ENCODE assay signal across 8 cellular contexts in genomic region chrX:155070038-155070437, GRCh38. TPM values are rescaled to one million over a fixed set of nuclear protein-coding genes. Genes with fewer than 3 reads are reported as not detected.
DNase-seq lines count a peak whose midpoint lies in the region; ATAC-seq and TF ChIP-seq lines count a peak whose summit lies in the region.

No MANE protein-coding gene starts in this region.

- H3K27ac ChIP-seq in SK-N-SH (ENCODE audit: low read depth in 2 of 2, low read length in 1 of 2) (peak overlapping the region in 1 of 2 experiments; percentile 75; a peak in 2 of 4 replicates), suprapubic skin (no peak overlapping the region)

- no peak for ATAC-seq in SK-N-SH treated with all-trans-retinoic acid at 6 μM for 48 hours
- ATAC-seq in GM19467 (IDR thresholded peaks at IDR 0.05; ENCODE audit: unreplicated experiment), result no peak
- ATAC-seq in GM19395 (IDR thresholded peaks at IDR 0.05; ENCODE audit: unreplicated experiment), result no peak

- CTCF ChIA-PET in SK-N-SH (lab: Yijun Ruan, JAX), result interaction anchor here (6.9 kb wide), 1 partner anchor 13 kb away, joined by 35 read pairs; no protein-coding TSS in a partner anchor
- CTCF ChIA-PET in activated CD4-positive, alpha-beta memory T cell treated with anti-CD3 and anti-CD28 coated beads for 36 hours (lab: Charles Lee), result interaction anchor here (3.2 kb wide), 1 partner anchor 13 kb away, joined by 12 read pairs; no protein-coding TSS in a partner anchor

- H3K9me3 ChIP-seq in SK-N-SH (no peaks in the 10 kb centered on the region), iPS-18c (ENCODE audit: control insufficient read depth, insufficient read depth, low read length) (peaks cover 13% of the 10 kb centered on the region), suprapubic skin (no peaks in the 10 kb centered on the region)

- H3K27me3 Mint-ChIP-seq in activated CD4-positive, alpha-beta memory T cell treated with anti-CD3 and anti-CD28 coated beads for 36 hours, result no peaks in the 10 kb centered on the region

- H4K20me1 ChIP-seq in SK-N-SH (ENCODE audit: insufficient read depth), result no peaks in the 10 kb centered on the region

- H3K9me3 Mint-ChIP-seq in activated CD4-positive, alpha-beta memory T cell treated with anti-CD3 and anti-CD28 coated beads for 36 hours, result no peaks in the 10 kb centered on the region

- peak overlapping the region; percentile 81 for H3K27ac Mint-ChIP-seq in activated CD4-positive, alpha-beta memory T cell treated with anti-CD3 and anti-CD28 coated beads for 36 hours

- peaks cover 43% of the 10 kb centered on the region for H3K79me2 ChIP-seq in SK-N-SH (ENCODE audit: insufficient read depth)

- H3K27me3 ChIP-seq in SK-N-SH (ENCODE audit: insufficient read depth) (no peaks in the 10 kb centered on the region), suprapubic skin (no peaks in the 10 kb centered on the region)

- H3K9me2 ChIP-seq in SK-N-SH, result no peaks in the 10 kb centered on the region

- peak overlapping the region; percentile 60; the same call in 1 of the 2 replicates for H2AFZ ChIP-seq in SK-N-SH (ENCODE audit: low read depth)

- H3K4me3 Mint-ChIP-seq in activated CD4-positive, alpha-beta memory T cell treated with anti-CD3 and anti-CD28 coated beads for 36 hours, result peak overlapping the region; percentile 83

- no peak for TF ChIP-seq RAD21 in SK-N-SH (IDR thresholded peaks at IDR 0.05; ENCODE audit: low read length)

- peak overlapping the region; percentile 68 for H3K4me2 ChIP-seq in SK-N-SH

- TF ChIP-seq EP300 in SK-N-SH (IDR thresholded peaks at IDR 0.05; ENCODE audit: borderline replicate concordance in 1 of 2, low read depth in 1 of 2, low read length in 1 of 2), result no peak
- no peak for TF ChIP-seq EP300 in suprapubic skin (IDR thresholded peaks at IDR 0.05)

- H3F3A ChIP-seq in SK-N-SH (replicated peaks; ENCODE audit: insufficient read depth), result peaks cover 5% of the 10 kb centered on the region

- no peak for TF ChIP-seq CTCF in SK-N-SH (IDR thresholded peaks at IDR 0.05)
- TF ChIP-seq CTCF in suprapubic skin (IDR thresholded peaks at IDR 0.05), result no peak

- 6% methylated on average over 12 of the region's 12 CpGs for WGBS in SK-N-SH (ENCODE audit: low lambda C conversion rate)
- WGBS in suprapubic skin, result 46% methylated on average over 12 of the region's 12 CpGs

- peaks cover 20% of the 10 kb centered on the region for H3K36me3 Mint-ChIP-seq in activated CD4-positive, alpha-beta memory T cell treated with anti-CD3 and anti-CD28 coated beads for 36 hours

- H3K4me3 ChIP-seq in SK-N-SH (ENCODE audit: low read depth in 2 of 2, low read length in 1 of 2), result peak overlapping the region; percentile 64
- H3K4me3 ChIP-seq in iPS-18c (ENCODE audit: insufficient read depth, low read depth, low read length), result peak overlapping the region; percentile 58
- H3K4me3 ChIP-seq in suprapubic skin, result peak overlapping the region; percentile 63

- DNase-seq in SK-N-SH, result no peak
- DNase-seq in activated CD4-positive, alpha-beta memory T cell treated with anti-CD3 and anti-CD28 coated beads for 36 hours, result no peak
- DNase-seq in suprapubic skin (ENCODE audit: low spot score in 2 of 2), result no peak
- DNase-seq in NCI-H2227 treated with DMSO at 0.1 percent for 48 hours (lab: John Stamatoyannopoulos, UW), result no peak

- peaks cover 50% of the 10 kb centered on the region for H3K4me1 Mint-ChIP-seq in activated CD4-positive, alpha-beta memory T cell treated with anti-CD3 and anti-CD28 coated beads for 36 hours (ENCODE audit: low read depth)

- H3K4me1 ChIP-seq in SK-N-SH (ENCODE audit: control insufficient read depth in 1 of 2, insufficient read depth in 2 of 2, low read depth in 1 of 2, low read length in 1 of 2) (no peaks in the 10 kb centered on the region; a peak in 2 of 4 replicates), suprapubic skin (no peaks in the 10 kb centered on the region)

- TF ChIP-seq POLR2A in suprapubic skin (IDR thresholded peaks at IDR 0.05), result no peak

- intact Hi-C loops in activated CD4-positive, alpha-beta memory T cell treated with anti-CD3 and anti-CD28 coated beads for 36 hours (cut with micrococcal nuclease), result loop anchor here (2.0 to 5.0 kb wide), 2 partner anchors 13 to 88 kb away; no protein-coding TSS in a partner anchor

- peak overlapping the region; percentile 83 for H3K9ac ChIP-seq in SK-N-SH

- H3K36me3 ChIP-seq in SK-N-SH (replicated peaks in 1 of 2; ENCODE audit: control insufficient read depth in 1 of 2, insufficient read depth in 2 of 2, low read length in 1 of 2) (peaks cover 0 to 10% of the 10 kb centered on the region in 2 experiments), suprapubic skin (no peaks in the 10 kb centered on the region)

- POLR2A ChIA-PET in SK-N-SH (lab: Yijun Ruan, JAX), result no interaction called here
- POLR2A ChIA-PET in activated CD4-positive, alpha-beta memory T cell treated with anti-CD3 and anti-CD28 coated beads for 36 hours (lab: Charles Lee), result interaction anchor here (1.6 kb wide), 1 partner anchor 43 kb away, joined by 5 read pairs; the partner anchor contains the start of gene FUNDC2

TF ChIP-seq in SK-N-SH, 30 proteins besides CTCF, POLR2A, EP300 and RAD21:
- TF ChIP-seq, protein P1, sequence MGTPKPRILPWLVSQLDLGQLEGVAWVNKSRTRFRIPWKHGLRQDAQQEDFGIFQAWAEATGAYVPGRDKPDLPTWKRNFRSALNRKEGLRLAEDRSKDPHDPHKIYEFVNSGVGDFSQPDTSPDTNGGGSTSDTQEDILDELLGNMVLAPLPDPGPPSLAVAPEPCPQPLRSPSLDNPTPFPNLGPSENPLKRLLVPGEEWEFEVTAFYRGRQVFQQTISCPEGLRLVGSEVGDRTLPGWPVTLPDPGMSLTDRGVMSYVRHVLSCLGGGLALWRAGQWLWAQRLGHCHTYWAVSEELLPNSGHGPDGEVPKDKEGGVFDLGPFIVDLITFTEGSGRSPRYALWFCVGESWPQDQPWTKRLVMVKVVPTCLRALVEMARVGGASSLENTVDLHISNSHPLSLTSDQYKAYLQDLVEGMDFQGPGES (IDR thresholded peaks at IDR 0.05; ENCODE audit: low read depth, low read length), result no peak
- TF ChIP-seq FOXM1 (IDR thresholded peaks at IDR 0.05; ENCODE audit: low read depth), result no peak
- TF ChIP-seq GATA2 (CRISPR knock-in tag; IDR thresholded peaks at IDR 0.05), result no peak
- no peak for TF ChIP-seq TEAD4 (IDR thresholded peaks at IDR 0.05; ENCODE audit: borderline replicate concordance, insufficient read depth)
- TF ChIP-seq CHD2 (IDR thresholded peaks at IDR 0.05; ENCODE audit: low read length, partially characterized antibody), result no peak
- TF ChIP-seq FOSL2 (IDR thresholded peaks at IDR 0.05; ENCODE audit: borderline replicate concordance, low read depth), result no peak

TF ChIP-seq in SK-N-SH treated with all-trans-retinoic acid at 6 μM for 48 hours, 23 proteins besides CTCF, POLR2A, EP300 and RAD21 (continues in another document):
- TF ChIP-seq ZFP30 (CRISPR knock-in tag; IDR thresholded peaks at IDR 0.05), result no peak
- no peak for TF ChIP-seq POU6F1 (CRISPR knock-in tag; IDR thresholded peaks at IDR 0.05; ENCODE audit: borderline replicate concordance, low read depth)

RNA-seq across cellular contexts. Expression of gene CMC4, which starts 0.9 kb away (rescaled TPM):
- polyA plus RNA-seq in SK-N-SH (2012; rRNA removed), result 11.8 and 12.0 TPM in 2 replicates
- 12.8 and 13.3 TPM in 2 replicates for polyA plus RNA-seq in SK-N-SH (2012; cell fraction: cytosol; rRNA removed)
- 7.7 and 8.1 TPM in 2 replicates for polyA plus RNA-seq in SK-N-SH (2012; cell fraction: nucleus; rRNA removed)
- 1 to 10 TPM; 4.9 to 7.2 TPM for total RNA-seq in activated CD4-positive, alpha-beta memory T cell treated with anti-CD3 and anti-CD28 coated beads for 36 hours
- total RNA-seq in suprapubic skin, result 10 to 100 TPM; 14.4 to 22.8 (median 17.3) TPM

RNA-seq across cellular contexts. Expression of gene MTCP1, which starts 0.9 kb away (rescaled TPM):
- polyA plus RNA-seq in SK-N-SH (2012; rRNA removed), result 3.7 and 4.9 TPM in 2 replicates
- polyA plus RNA-seq in SK-N-SH (2012; cell fraction: cytosol; rRNA removed), result 3.6 and 11.9 TPM in 2 replicates
- 8.2 and 16.0 TPM in 2 replicates for polyA plus RNA-seq in SK-N-SH (2012; cell fraction: nucleus; rRNA removed)
- total RNA-seq in activated CD4-positive, alpha-beta memory T cell treated with anti-CD3 and anti-CD28 coated beads for 36 hours, result 10 to 100 TPM; 16.2 to 19.2 TPM
- 1 to 10 TPM; 1.6 to 2.3 (median 1.9) TPM for total RNA-seq in suprapubic skin

RNA-seq across cellular contexts. Expression of gene BRCC3, which starts 1.3 kb away (rescaled TPM):
- polyA plus RNA-seq in SK-N-SH (2012; rRNA removed), result 11.2 and 16.6 TPM in 2 replicates
- 15.2 and 16.1 TPM in 2 replicates for polyA plus RNA-seq in SK-N-SH (2012; cell fraction: cytosol; rRNA removed)
- 4.5 and 11.0 TPM in 2 replicates for polyA plus RNA-seq in SK-N-SH (2012; cell fraction: nucleus; rRNA removed)
- 10 to 100 TPM; 24.4 to 26.7 TPM for total RNA-seq in activated CD4-positive, alpha-beta memory T cell treated with anti-CD3 and anti-CD28 coated beads for 36 hours
- 10 to 100 TPM in 3 of 4 donors, 1 to 10 TPM in 1; 8.8 to 16.2 (median 10.4) TPM for total RNA-seq in suprapubic skin

RNA-seq across cellular contexts. Expression of gene FUNDC2, which starts 43.4 kb away (rescaled TPM):
- 55.9 and 73.1 TPM in 2 replicates for polyA plus RNA-seq in SK-N-SH (2012; rRNA removed)
- polyA plus RNA-seq in SK-N-SH (2012; cell fraction: cytosol; rRNA removed), result 75.0 and 87.5 TPM in 2 replicates
- 27.2 and 30.0 TPM in 2 replicates for polyA plus RNA-seq in SK-N-SH (2012; cell fraction: nucleus; rRNA removed)
- 10 to 100 TPM; 95.1 to 95.9 TPM for total RNA-seq in activated CD4-positive, alpha-beta memory T cell treated with anti-CD3 and anti-CD28 coated beads for 36 hours
- total RNA-seq in suprapubic skin, result 10 to 100 TPM; 22.9 to 37.9 (median 28.6) TPM

RNA-seq across cellular contexts. Expression of gene F8, which starts 47.5 kb away (rescaled TPM):
- 2.5 and 4.2 TPM in 2 replicates for polyA plus RNA-seq in SK-N-SH (2012; rRNA removed)
- polyA plus RNA-seq in SK-N-SH (2012; cell fraction: cytosol; rRNA removed), result 4.2 TPM in 2 replicates
- 0.80 and 1.7 TPM in 2 replicates for polyA plus RNA-seq in SK-N-SH (2012; cell fraction: nucleus; rRNA removed)
- 1 to 10 TPM; 7.5 to 8.9 TPM for total RNA-seq in activated CD4-positive, alpha-beta memory T cell treated with anti-CD3 and anti-CD28 coated beads for 36 hours
- total RNA-seq in suprapubic skin, result 10 to 100 TPM in 1 of 4 donors, 1 to 10 TPM in 3; 5.1 to 15.0 (median 6.7) TPM

Comparison
In these comparisons a context has a peak if more than half of its experiments do, and no peak if none do; other contexts are left out.
1. RNA of gene MTCP1, which starts 0.9 kb away (total RNA-seq): 16.2 to 19.2 TPM in activated CD4-positive, alpha-beta memory T cell treated with anti-CD3 and anti-CD28 coated beads for 36 hours; 1.6 to 2.3 TPM in suprapubic skin; every median in the first group is over 4 times any median in the second.
2. Peak in every context shown above with its lines, with median percentiles within 50 percentile points of each other: H3K4me3 ChIP-seq.